ENCODE assay signal across 32 cellular contexts in the genomic region with DNA sequence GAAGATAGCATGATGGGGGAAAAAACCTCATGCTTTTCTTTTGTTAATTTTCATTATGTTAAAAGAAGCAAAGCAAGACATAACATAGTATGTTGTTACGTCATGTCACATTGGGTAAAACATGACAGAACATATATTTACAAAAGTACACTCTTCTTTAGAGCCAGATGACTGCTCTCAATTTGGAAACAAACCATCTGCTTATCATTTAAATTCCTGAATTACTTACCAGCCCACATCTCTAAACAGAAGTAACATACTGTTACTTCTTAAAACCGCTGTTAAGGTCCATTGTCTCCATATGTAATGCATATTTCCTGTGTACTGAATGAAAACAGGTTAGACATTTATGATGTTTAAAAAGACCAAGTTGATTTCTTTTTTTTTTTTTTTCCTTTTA.
DNase-seq lines count a peak whose midpoint lies in the region; ATAC-seq and TF ChIP-seq lines count a peak whose summit lies in the region.
"Had no signal": no experiment of that assay in that cellular context is flagged by ENCODE, and none has a peak within 500 bp of the region (broad histone marks: within the 10 kb centered on the region; RNA-seq: fewer than 3 reads in every experiment).

No MANE protein-coding gene starts in this region.

- H4K20me1 ChIP-seq in SK-N-SH (ENCODE audit: insufficient read depth), result no peaks in the 10 kb centered on the region

- no peak for TF ChIP-seq CTCF in SK-N-SH (IDR thresholded peaks at IDR 0.05)

- intact Hi-C loops in activated T-helper 2 cell treated with anti-CD3 and anti-CD28 coated beads, Interferon-gamma antibody, Interleukin-2, Interleukin-4, amounts not matched to agents 10 μg/mL and 5 μg/mL and 100 μg/mL, durations not matched to agents 14 hours and 24 hours and 36 hours (cut with micrococcal nuclease), result no loop called here

- no peak for TF ChIP-seq EP300 in SK-N-SH (IDR thresholded peaks at IDR 0.05; ENCODE audit: borderline replicate concordance in 1 of 2, low read depth in 1 of 2, low read length in 1 of 2)

- H3K4me1 ChIP-seq in SK-N-SH (ENCODE audit: control insufficient read depth in 1 of 2, insufficient read depth in 2 of 2, low read depth in 1 of 2, low read length in 1 of 2), result no peaks in the 10 kb centered on the region; a peak in 3 of 4 replicates
- H3K4me1 ChIP-seq: prostate gland had no signal

- peaks cover 14% of the 10 kb centered on the region for H3K36me3 Mint-ChIP-seq in activated T-helper 2 cell treated with anti-CD3 and anti-CD28 coated beads, Interferon-gamma antibody, Interleukin-2, Interleukin-4, amounts not matched to agents 10 μg/mL and 5 μg/mL and 100 μg/mL, durations not matched to agents 14 hours and 24 hours and 36 hours (ENCODE audit: low read depth)
- H3K36me3 Mint-ChIP-seq: natural killer cell had no signal

- no peaks in the 10 kb centered on the region for H3K27me3 Mint-ChIP-seq in activated T-helper 2 cell treated with anti-CD3 and anti-CD28 coated beads, Interferon-gamma antibody, Interleukin-2, Interleukin-4, amounts not matched to agents 10 μg/mL and 5 μg/mL and 100 μg/mL, durations not matched to agents 14 hours and 24 hours and 36 hours (ENCODE audit: low read depth)
- H3K27me3 Mint-ChIP-seq: activated CD4-positive, alpha-beta memory T cell treated with anti-CD3 and anti-CD28 coated beads for 36 hours; CD4-positive, alpha-beta memory T cell had no signal

- 71% methylated on average over 2 of the region's 2 CpGs for WGBS in SK-N-SH (ENCODE audit: low lambda C conversion rate)

- H3K4me2 ChIP-seq in SK-N-SH, result no peak overlapping the region

- ATAC-seq in SK-N-SH treated with all-trans-retinoic acid at 6 μM for 48 hours (peak; percentile 66; the same call in 2 of the 3 replicates), GM21447 (IDR thresholded peaks at IDR 0.05; ENCODE audit: unreplicated experiment) (no peak)
- ATAC-seq: foreskin keratinocyte, mucosa of descending colon, natural killer cell had no signal

- H3K4me1 Mint-ChIP-seq in activated T-helper 2 cell treated with anti-CD3 and anti-CD28 coated beads, Interferon-gamma antibody, Interleukin-2, Interleukin-4, amounts not matched to agents 10 μg/mL and 5 μg/mL and 100 μg/mL, durations not matched to agents 14 hours and 24 hours and 36 hours (ENCODE audit: low read depth), result peaks cover 1% of the 10 kb centered on the region

- H3K4me3 Mint-ChIP-seq in activated T-helper 2 cell treated with anti-CD3 and anti-CD28 coated beads, Interferon-gamma antibody, Interleukin-2, Interleukin-4, amounts not matched to agents 10 μg/mL and 5 μg/mL and 100 μg/mL, durations not matched to agents 14 hours and 24 hours and 36 hours (ENCODE audit: low read depth), result no peak overlapping the region
- H3K4me3 Mint-ChIP-seq: activated CD4-positive, alpha-beta memory T cell treated with anti-CD3 and anti-CD28 coated beads for 36 hours; activated naive CD4-positive, alpha-beta T cell treated with anti-CD3 and anti-CD28 coated beads for 36 hours; activated T-helper 1 cell treated with anti-CD3 and anti-CD28 coated beads, Interleukin-12 subunit alpha, Interleukin-12 subunit beta, Interleukin-2, Interleukin-4 antibody, amounts not matched to agents 30 ng/mL and 10 ng/mL and 1 ng/mL, durations not matched to agents 14 hours and 24 hours and 36 hours; CD4-positive, alpha-beta memory T cell; natural killer cell had no signal

- CTCF ChIA-PET in SK-N-SH (lab: Yijun Ruan, JAX), result no interaction called here

- no peak overlapping the region for H3K9ac ChIP-seq in SK-N-SH

- H3K27ac ChIP-seq in SK-N-SH (ENCODE audit: low read depth in 2 of 2, low read length in 1 of 2), result no peak overlapping the region
- H3K27ac ChIP-seq: foreskin keratinocyte, prostate gland, sigmoid colon, tibial artery had no signal

- H3K27ac Mint-ChIP-seq in activated T-helper 2 cell treated with anti-CD3 and anti-CD28 coated beads, Interferon-gamma antibody, Interleukin-2, Interleukin-4, amounts not matched to agents 10 μg/mL and 5 μg/mL and 100 μg/mL, durations not matched to agents 14 hours and 24 hours and 36 hours, result no peak overlapping the region
- H3K27ac Mint-ChIP-seq: activated CD4-positive, alpha-beta memory T cell treated with anti-CD3 and anti-CD28 coated beads for 36 hours; activated naive CD4-positive, alpha-beta T cell treated with anti-CD3 and anti-CD28 coated beads for 36 hours; activated T-helper 1 cell treated with anti-CD3 and anti-CD28 coated beads, Interleukin-12 subunit alpha, Interleukin-12 subunit beta, Interleukin-2, Interleukin-4 antibody, amounts not matched to agents 30 ng/mL and 10 ng/mL and 1 ng/mL, durations not matched to agents 14 hours and 24 hours and 36 hours; CD4-positive, alpha-beta memory T cell; natural killer cell had no signal

- H3K36me3 ChIP-seq in SK-N-SH (replicated peaks in 1 of 2; ENCODE audit: control insufficient read depth in 1 of 2, insufficient read depth in 2 of 2, low read length in 1 of 2), result peaks cover 0 to 4% of the 10 kb centered on the region in 2 experiments
- H3K36me3 ChIP-seq: MG63, prostate gland, sigmoid colon had no signal

- no peak for TF ChIP-seq RAD21 in SK-N-SH (IDR thresholded peaks at IDR 0.05; ENCODE audit: low read length)

- no peaks in the 10 kb centered on the region for H3K9me3 ChIP-seq in SK-N-SH
- H3K9me3 ChIP-seq: MG63, prostate gland, sigmoid colon had no signal

- no peaks in the 10 kb centered on the region for H3K79me2 ChIP-seq in SK-N-SH (ENCODE audit: insufficient read depth)

- H3K9me2 ChIP-seq in SK-N-SH, result no peaks in the 10 kb centered on the region

- H2AFZ ChIP-seq in SK-N-SH (ENCODE audit: low read depth), result no peak overlapping the region

- H3K4me3 ChIP-seq in SK-N-SH (ENCODE audit: low read depth in 2 of 2, low read length in 1 of 2), result no peak overlapping the region
- H3K4me3 ChIP-seq: MG63, mucosa of descending colon, prostate gland, sigmoid colon, tibial artery had no signal

- H3K9me3 Mint-ChIP-seq in activated T-helper 2 cell treated with anti-CD3 and anti-CD28 coated beads, Interferon-gamma antibody, Interleukin-2, Interleukin-4, amounts not matched to agents 10 μg/mL and 5 μg/mL and 100 μg/mL, durations not matched to agents 14 hours and 24 hours and 36 hours, result peaks cover 6% of the 10 kb centered on the region

- POLR2A ChIA-PET in SK-N-SH (lab: Yijun Ruan, JAX), result no interaction called here

- DNase-seq in SK-N-SH (no peak), amniotic epithelial cell (ENCODE audit: low read depth) (peak; percentile 74), fibroblast of the conjunctiva (ENCODE audit: low read depth) (peak; percentile 18), hepatic stellate cell (ENCODE audit: low spot score) (no peak), NCI-H1694 (lab: John Stamatoyannopoulos, UW) (no peak)
- no peak for DNase-seq in activated T-helper 2 cell treated with anti-CD3 and anti-CD28 coated beads, Interferon-gamma antibody, Interleukin-2, Interleukin-4, amounts not matched to agents 10 μg/mL and 5 μg/mL and 100 μg/mL, durations not matched to agents 14 hours and 24 hours and 36 hours (ENCODE audit: low spot score)
- DNase-seq: 8988T; activated CD4-positive, alpha-beta memory T cell treated with anti-CD3 and anti-CD28 coated beads for 36 hours; activated CD4-positive, alpha-beta T cell treated with anti-CD3 and anti-CD28 coated beads for 1 hour; activated naive CD4-positive, alpha-beta T cell treated with anti-CD3 and anti-CD28 coated beads for 36 hours; amygdala; CD4-positive, alpha-beta memory T cell; foreskin keratinocyte; head of caudate nucleus; KG1; MG63; mucosa of descending colon; natural killer cell; NCI-H1105; NCI-H2029; NCI-H2227 treated with DMSO at 0.1 percent for 48 hours; NCI-H526 treated with DMSO at 0.1 percent for 48 hours; NK-92 treated with Interleukin-12 subunit alpha and Interleukin-12 subunit beta, amount 100 ng/mL, for 24 hours; nucleus accumbens; Right ventricle myocardium superior; sigmoid colon; stimulated activated CD4-positive, alpha-beta T cell treated with anti-CD3 and anti-CD28 coated beads, Interleukin-4, amount 100 ng/mL, for 24 hours; tibial artery had no signal

- H3K27me3 ChIP-seq in SK-N-SH (ENCODE audit: insufficient read depth), result no peaks in the 10 kb centered on the region
- H3K27me3 ChIP-seq: foreskin keratinocyte, MG63, sigmoid colon, tibial artery had no signal

- H3F3A ChIP-seq in SK-N-SH (replicated peaks; ENCODE audit: insufficient read depth), result no peaks in the 10 kb centered on the region

TF ChIP-seq in SK-N-SH treated with all-trans-retinoic acid at 6 μM for 48 hours, 23 proteins besides CTCF, POLR2A, EP300 and RAD21 (continues in another document):
- TF ChIP-seq GLIS3 (CRISPR knock-in tag; IDR thresholded peaks at IDR 0.05), result no peak
- no peak for TF ChIP-seq ISL1 (CRISPR knock-in tag; IDR thresholded peaks at IDR 0.05)
- TF ChIP-seq, protein P1, sequence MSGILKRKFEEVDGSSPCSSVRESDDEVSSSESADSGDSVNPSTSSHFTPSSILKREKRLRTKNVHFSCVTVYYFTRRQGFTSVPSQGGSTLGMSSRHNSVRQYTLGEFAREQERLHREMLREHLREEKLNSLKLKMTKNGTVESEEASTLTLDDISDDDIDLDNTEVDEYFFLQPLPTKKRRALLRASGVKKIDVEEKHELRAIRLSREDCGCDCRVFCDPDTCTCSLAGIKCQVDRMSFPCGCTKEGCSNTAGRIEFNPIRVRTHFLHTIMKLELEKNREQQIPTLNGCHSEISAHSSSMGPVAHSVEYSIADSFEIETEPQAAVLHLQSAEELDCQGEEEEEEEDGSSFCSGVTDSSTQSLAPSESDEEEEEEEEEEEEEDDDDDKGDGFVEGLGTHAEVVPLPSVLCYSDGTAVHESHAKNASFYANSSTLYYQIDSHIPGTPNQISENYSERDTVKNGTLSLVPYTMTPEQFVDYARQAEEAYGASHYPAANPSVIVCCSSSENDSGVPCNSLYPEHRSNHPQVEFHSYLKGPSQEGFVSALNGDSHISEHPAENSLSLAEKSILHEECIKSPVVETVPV (CRISPR knock-in tag; IDR thresholded peaks at IDR 0.05), result no peak
- TF ChIP-seq ZNF565 (CRISPR knock-in tag; conservative IDR thresholded peaks at IDR 0.05; ENCODE audit: low read depth), result no peak

TF ChIP-seq in SK-N-SH, 30 proteins besides CTCF, POLR2A, EP300 and RAD21 (continues in another document):
- TF ChIP-seq YY1 (IDR thresholded peaks at IDR 0.05; ENCODE audit: low read depth) (no peak), FOXJ3 (CRISPR knock-in tag; IDR thresholded peaks at IDR 0.05) (no peak), SIN3A (IDR thresholded peaks at IDR 0.05; ENCODE audit: borderline replicate concordance, low read depth, low read length) (no peak), NFIC (IDR thresholded peaks at IDR 0.05; ENCODE audit: borderline replicate concordance) (no peak)
- TF ChIP-seq, protein P2, sequence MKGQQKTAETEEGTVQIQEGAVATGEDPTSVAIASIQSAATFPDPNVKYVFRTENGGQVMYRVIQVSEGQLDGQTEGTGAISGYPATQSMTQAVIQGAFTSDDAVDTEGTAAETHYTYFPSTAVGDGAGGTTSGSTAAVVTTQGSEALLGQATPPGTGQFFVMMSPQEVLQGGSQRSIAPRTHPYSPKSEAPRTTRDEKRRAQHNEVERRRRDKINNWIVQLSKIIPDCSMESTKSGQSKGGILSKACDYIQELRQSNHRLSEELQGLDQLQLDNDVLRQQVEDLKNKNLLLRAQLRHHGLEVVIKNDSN (IDR thresholded peaks at IDR 0.05; ENCODE audit: borderline replicate concordance, low read depth), result no peak

Comparison
In these comparisons a context has a peak if more than half of its experiments do, and no peak if none do; other contexts are left out.
1. DNase-seq: peak in amniotic epithelial cell (single experiment) and fibroblast of the conjunctiva (single experiment); none in SK-N-SH (single experiment), hepatic stellate cell (single experiment), activated T-helper 2 cell treated with anti-CD3 and anti-CD28 coated beads, Interferon-gamma antibody, Interleukin-2, Interleukin-4, amounts not matched to agents 10 μg/mL and 5 μg/mL and 100 μg/mL, durations not matched to agents 14 hours and 24 hours and 36 hours (single experiment) and NCI-H1694 (single experiment).